8 cellular contexts compared by ENCODE assay signal in the genomic region with DNA sequence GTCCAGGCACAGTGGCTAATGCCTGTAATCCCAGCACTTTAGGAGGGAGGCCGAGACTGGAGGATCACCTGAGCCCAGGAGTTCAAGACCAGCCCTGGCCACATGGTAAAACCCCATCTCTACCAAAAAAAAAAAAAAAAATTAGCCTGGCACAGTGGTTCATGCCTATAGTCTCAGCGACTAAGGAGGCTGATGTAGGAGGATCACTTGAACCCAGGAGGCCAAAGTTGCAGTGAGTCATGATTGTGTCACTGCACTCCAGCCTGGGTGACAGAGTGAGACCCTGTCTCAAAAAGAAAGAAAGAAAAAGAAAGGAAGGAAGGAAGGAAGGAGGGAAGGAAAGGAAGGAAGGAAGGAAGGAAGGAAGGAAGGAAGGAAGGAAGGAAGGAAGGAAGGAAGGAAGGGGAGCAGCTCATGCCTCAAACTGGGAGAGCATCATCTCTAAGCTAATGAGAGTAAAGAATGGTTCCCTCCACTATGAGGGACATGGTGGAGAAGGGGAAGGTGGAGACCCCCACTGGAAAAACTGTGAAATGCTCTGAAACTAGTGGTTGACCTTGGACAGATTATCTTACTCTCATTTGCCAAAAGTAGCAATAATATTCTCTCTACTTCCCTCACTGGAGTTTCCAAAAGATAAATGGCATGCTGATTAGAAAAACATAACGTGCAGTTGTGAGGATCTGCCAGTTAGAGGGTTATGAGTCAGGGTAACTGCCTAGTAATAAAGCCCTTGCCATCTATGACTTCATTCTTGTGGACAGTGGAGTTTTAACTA. TPM values are rescaled to one million over a fixed set of nuclear protein-coding genes. Genes with fewer than 3 reads are reported as not detected.
DNase-seq lines count a peak whose midpoint lies in the region; ATAC-seq and TF ChIP-seq lines count a peak whose summit lies in the region.

No MANE protein-coding gene starts in this region.

- H3K36me3 Mint-ChIP-seq in activated CD4-positive, alpha-beta memory T cell treated with anti-CD3 and anti-CD28 coated beads for 36 hours = no peaks in the 10 kb centered on the region

- no peaks in the 10 kb centered on the region for H3K4me1 ChIP-seq in mucosa of descending colon (ENCODE audit: low read depth)
- peaks cover 0 to 10% (median 2%) of the 10 kb centered on the region in 4 donors for H3K4me1 ChIP-seq in sigmoid colon

- WGBS in sigmoid colon, 2 donors = 41 to 43% methylated on average over 3 of the region's 3 CpGs

- no peaks in the 10 kb centered on the region for H3K27me3 Mint-ChIP-seq in activated CD4-positive, alpha-beta memory T cell treated with anti-CD3 and anti-CD28 coated beads for 36 hours

- intact Hi-C loops in activated CD4-positive, alpha-beta memory T cell treated with anti-CD3 and anti-CD28 coated beads for 36 hours (cut with micrococcal nuclease) = loop anchor here (1.0 to 2.0 kb wide), 5 partner anchors 38 to 313 kb away; a partner anchor contains a TSS
- intact Hi-C loops in mucosa of descending colon (cut with DNase I, micrococcal nuclease) (loop anchor here in 1 of 2 donors (5.0 kb wide), 1 partner anchor 307 kb away; no protein-coding TSS in a partner anchor), sigmoid colon (cut with DNase I) (no loop called here)

- H3K36me3 ChIP-seq in mucosa of descending colon (ENCODE audit: low read depth) (no peaks in the 10 kb centered on the region), sigmoid colon (no peaks in the 10 kb centered on the region)

- H3K9me3 ChIP-seq in mucosa of descending colon (no peaks in the 10 kb centered on the region), sigmoid colon (no peaks in the 10 kb centered on the region)

- H3K4me1 Mint-ChIP-seq in activated CD4-positive, alpha-beta memory T cell treated with anti-CD3 and anti-CD28 coated beads for 36 hours (ENCODE audit: low read depth) = peaks cover 74% of the 10 kb centered on the region

- CTCF ChIA-PET in activated CD4-positive, alpha-beta memory T cell treated with anti-CD3 and anti-CD28 coated beads for 36 hours (lab: Charles Lee) = interaction anchor here (1.6 to 5.3 kb wide), 6 partner anchors 10 to 307 kb away, joined by 3 to 80 read pairs (median 16); a partner anchor contains a TSS

- DNase-seq in NCI-H82 (lab: John Stamatoyannopoulos, UW) (peak; percentile 34), NCI-H82 treated with DMSO at 0.1 percent for 48 hours (lab: John Stamatoyannopoulos, UW; ENCODE audit: unreplicated experiment) (no peak), HuH-7 (ENCODE audit: low spot score) (peak; percentile 37), mucosa of descending colon (no peak), sigmoid colon (no peak)
- peak; percentile 54 for DNase-seq in activated CD4-positive, alpha-beta memory T cell treated with anti-CD3 and anti-CD28 coated beads for 36 hours
- no peak for DNase-seq in activated effector memory CD4-positive, alpha-beta T cell treated with anti-CD3 and anti-CD28 coated beads, Interleukin-2, amount 50 U/mL, for 16 hours

- peak overlapping the region; percentile 94 for H3K27ac Mint-ChIP-seq in activated CD4-positive, alpha-beta memory T cell treated with anti-CD3 and anti-CD28 coated beads for 36 hours

- TF ChIP-seq CTCF in mucosa of descending colon (IDR thresholded peaks at IDR 0.05) = no peak
- TF ChIP-seq CTCF in sigmoid colon (IDR thresholded peaks at IDR 0.05) = no peak

- POLR2A ChIA-PET in activated CD4-positive, alpha-beta memory T cell treated with anti-CD3 and anti-CD28 coated beads for 36 hours (lab: Charles Lee) = interaction anchor here (0.6 to 2.5 kb wide), 3 partner anchors 15 to 307 kb away, joined by 3 to 10 read pairs (median 4); no protein-coding TSS in a partner anchor

- peak overlapping the region in 1 of 4 donors; percentile 20 for H3K27ac ChIP-seq in sigmoid colon

- H3K27me3 ChIP-seq in sigmoid colon = no peaks in the 10 kb centered on the region

- no peak overlapping the region for H3K4me3 ChIP-seq in mucosa of descending colon
- no peak overlapping the region for H3K4me3 ChIP-seq in sigmoid colon

- TF ChIP-seq POLR2A in sigmoid colon (IDR thresholded peaks at IDR 0.05) = no peak

- peak overlapping the region; percentile 26 for H3K4me3 Mint-ChIP-seq in activated CD4-positive, alpha-beta memory T cell treated with anti-CD3 and anti-CD28 coated beads for 36 hours

- no peak for TF ChIP-seq EP300 in sigmoid colon (IDR thresholded peaks at IDR 0.05)

- ATAC-seq in mucosa of descending colon (peak; percentile 44), GM21717 (IDR thresholded peaks at IDR 0.05; ENCODE audit: unreplicated experiment) (no peak)

- no peaks in the 10 kb centered on the region for H3K9me3 Mint-ChIP-seq in activated CD4-positive, alpha-beta memory T cell treated with anti-CD3 and anti-CD28 coated beads for 36 hours

RNA-seq across cellular contexts. Expression of a gene that starts 16.8 kb away (rescaled TPM):
- 10 to 100 TPM; 45.9 to 48.3 TPM for total RNA-seq in activated CD4-positive, alpha-beta memory T cell treated with anti-CD3 and anti-CD28 coated beads for 36 hours
- total RNA-seq in mucosa of descending colon (10 to 100 TPM in 1 of 3 donors, 1 to 10 TPM in 2; 3.1 to 10.3 (median 9.3) TPM), sigmoid colon (10 to 100 TPM; 17.2 to 30.7 (median 18.5) TPM)
- polyA plus RNA-seq in sigmoid colon = 10 to 100 TPM in 1 of 3 donors, 1 to 10 TPM in 2; 7.9 to 39.4 (median 9.6) TPM

RNA-seq across cellular contexts. Expression of a gene that starts 37.6 kb away (rescaled TPM):
- total RNA-seq in activated CD4-positive, alpha-beta memory T cell treated with anti-CD3 and anti-CD28 coated beads for 36 hours = 1 to 10 TPM; 6.0 to 6.2 TPM
- total RNA-seq in mucosa of descending colon = 1 to 10 TPM in 2 of 3 donors, under 1 TPM in 1; 0.84 to 3.6 (median 2.9) TPM
- total RNA-seq in sigmoid colon = 1 to 10 TPM; 3.7 to 6.4 (median 5.1) TPM
- 10 to 100 TPM in 1 of 3 donors, 1 to 10 TPM in 2; 1.6 to 10.3 (median 1.8) TPM for polyA plus RNA-seq in sigmoid colon

RNA-seq across cellular contexts. Expression of a gene that starts 46.1 kb away (rescaled TPM):
- total RNA-seq in activated CD4-positive, alpha-beta memory T cell treated with anti-CD3 and anti-CD28 coated beads for 36 hours = not detected
- total RNA-seq in mucosa of descending colon (100 to 1,000 TPM; 210 to 401 (median 338) TPM), sigmoid colon (10 to 100 TPM; 47.4 to 52.3 (median 48.3) TPM)
- polyA plus RNA-seq in sigmoid colon = 100 to 1,000 TPM; 144 to 246 (median 151) TPM

RNA-seq across cellular contexts. Expression of a gene that starts 46.6 kb away (rescaled TPM):
- total RNA-seq in activated CD4-positive, alpha-beta memory T cell treated with anti-CD3 and anti-CD28 coated beads for 36 hours = not detected
- total RNA-seq in mucosa of descending colon = 100 to 1,000 TPM; 178 to 282 (median 245) TPM
- total RNA-seq in sigmoid colon = 10 to 100 TPM; 19.9 to 28.1 (median 24.1) TPM
- polyA plus RNA-seq in sigmoid colon = 100 to 1,000 TPM; 126 to 150 (median 127) TPM

Comparison
In these comparisons a context has a peak if more than half of its experiments do, and no peak if none do; other contexts are left out.
1. DNase-seq: peak in NCI-H82 (single experiment), HuH-7 (single experiment) and activated CD4-positive, alpha-beta memory T cell treated with anti-CD3 and anti-CD28 coated beads for 36 hours (single experiment); none in NCI-H82 treated with DMSO at 0.1 percent for 48 hours (single experiment), mucosa of descending colon (0 of 3), activated effector memory CD4-positive, alpha-beta T cell treated with anti-CD3 and anti-CD28 coated beads, Interleukin-2, amount 50 U/mL, for 16 hours (single experiment) and sigmoid colon (single experiment).
2. RNA of a gene that starts 46.1 kb away (total RNA-seq): 210 to 401 TPM in mucosa of descending colon and 47.4 to 52.3 TPM in sigmoid colon; not detected in activated CD4-positive, alpha-beta memory T cell treated with anti-CD3 and anti-CD28 coated beads for 36 hours; every median in the first group is over 10 times any median in the second.